Comparison of ENCODE assay signal across 10 cellular contexts in the genomic region with DNA sequence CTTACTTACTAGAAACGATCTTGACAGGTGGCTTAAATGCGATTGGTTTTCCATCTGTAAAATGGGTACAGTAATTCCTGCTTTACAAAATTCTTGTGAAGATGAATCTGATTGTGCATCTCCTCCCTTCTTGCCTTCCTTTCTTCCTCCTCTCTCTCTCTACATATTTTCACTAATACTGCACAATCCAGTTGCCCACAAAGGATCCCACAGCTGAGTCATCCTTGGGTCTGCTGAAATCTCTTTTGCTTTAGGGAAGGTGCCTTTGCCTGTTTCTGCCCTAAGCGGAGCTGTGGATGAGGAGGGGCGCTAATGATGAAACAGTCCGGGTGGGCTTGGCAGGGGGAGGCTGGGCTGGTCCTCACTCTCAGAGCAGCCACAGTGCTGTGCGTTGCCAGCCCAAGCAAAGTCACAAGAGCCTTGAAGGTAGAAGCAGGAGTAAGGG. TPM values are rescaled to one million over a fixed set of nuclear protein-coding genes. Genes with fewer than 3 reads are reported as not detected.
DNase-seq lines count a peak whose midpoint lies in the region; ATAC-seq and TF ChIP-seq lines count a peak whose summit lies in the region.
"Had no signal": no experiment of that assay in that cellular context is flagged by ENCODE, and none has a peak within 500 bp of the region (broad histone marks: within the 10 kb centered on the region; RNA-seq: fewer than 3 reads in every experiment).

No MANE protein-coding gene starts in this region.

- no peaks in the 10 kb centered on the region for H3K27me3 Mint-ChIP-seq in MCF 10A (ENCODE audit: insufficient read depth, unreplicated experiment)

- DNase-seq in ACHN (peak; percentile 91), LHCN-M2 (ENCODE audit: low read depth) (peak; percentile 96), MCF 10A (ENCODE audit: unreplicated experiment) (peak; percentile 92), mesenteric fat pad (ENCODE audit: low spot score) (peak; percentile 88), NCI-H2081 (lab: John Stamatoyannopoulos, UW) (no peak), pons (ENCODE audit: low spot score) (no peak), NCI-H345 (lab: John Stamatoyannopoulos, UW) (no peak)
- DNase-seq: T-helper 9 cell had no signal

- no peak for TF ChIP-seq CTCF in MCF 10A (IDR thresholded peaks at IDR 0.05; ENCODE audit: unreplicated experiment)

- H3K27ac Mint-ChIP-seq in MCF 10A (ENCODE audit: low read depth, unreplicated experiment), result peak overlapping the region; percentile 53
- H3K27ac Mint-ChIP-seq: activated naive CD4-positive, alpha-beta T cell treated with anti-CD3 and anti-CD28 coated beads, Interleukin-2, amount 50 U/mL, for 24 hours had no signal

- no TSS peak for BruUV-seq in MCF 10A (replicated peaks; lab: Mats Ljungman, UMichigan)

- CTCF ChIA-PET in MCF 10A (lab: Yijun Ruan, JAX), result interaction anchor here (0.5 to 1.2 kb wide), 6 partner anchors 9 to 149 kb away, joined by 3 to 5 read pairs (median 4); no protein-coding TSS in a partner anchor

- no peaks in the 10 kb centered on the region for H3K9me3 Mint-ChIP-seq in MCF 10A (ENCODE audit: unreplicated experiment)
- H3K9me3 Mint-ChIP-seq: activated naive CD4-positive, alpha-beta T cell treated with anti-CD3 and anti-CD28 coated beads, Interleukin-2, amount 50 U/mL, for 24 hours had no signal

- H3K4me3 Mint-ChIP-seq in MCF 10A (ENCODE audit: unreplicated experiment), result peak overlapping the region; percentile 3
- H3K4me3 Mint-ChIP-seq: activated naive CD4-positive, alpha-beta T cell treated with anti-CD3 and anti-CD28 coated beads, Interleukin-2, amount 50 U/mL, for 24 hours had no signal

- no peak for ATAC-seq in HG03378 (IDR thresholded peaks at IDR 0.05; ENCODE audit: unreplicated experiment)

- intact Hi-C loops in MCF 10A (cut with micrococcal nuclease), result no loop called here

- H3K36me3 Mint-ChIP-seq in MCF 10A (ENCODE audit: insufficient read depth, unreplicated experiment), result no peaks in the 10 kb centered on the region
- H3K36me3 Mint-ChIP-seq: activated naive CD4-positive, alpha-beta T cell treated with anti-CD3 and anti-CD28 coated beads, Interleukin-2, amount 50 U/mL, for 24 hours had no signal

- POLR2A ChIA-PET in MCF 10A (lab: Yijun Ruan, JAX), result interaction anchor here (0.7 to 4.9 kb wide), 16 partner anchors 12 to 384 kb away, joined by 3 to 95 read pairs (median 10); partner anchors contain the start of genes AMOTL2, ANAPC13 and CEP63

- peaks cover 78% of the 10 kb centered on the region for H3K4me1 Mint-ChIP-seq in MCF 10A (ENCODE audit: insufficient read depth, unreplicated experiment)
- H3K4me1 Mint-ChIP-seq: activated naive CD4-positive, alpha-beta T cell treated with anti-CD3 and anti-CD28 coated beads, Interleukin-2, amount 50 U/mL, for 24 hours had no signal

- in situ Hi-C loops in ACHN (cut with HindIII; ENCODE audit: low pct_ligation_motif_present, low pct_unique_long_range_greater_than_20kb, low sequenced_read_pairs), result no loop called here

RNA-seq across cellular contexts. Expression of gene AMOTL2, which starts 46.1 kb away (rescaled TPM):
- total RNA-seq in LHCN-M2 (2014; rRNA removed), result 72.0 and 82.3 TPM in 2 replicates
- 79.6 TPM for polyA plus RNA-seq in LHCN-M2 (2012)
- total RNA-seq in MCF 10A (2022), result 92.6 and 137 TPM in 2 replicates
- total RNA-seq in mesenteric fat pad, result 272 TPM

Comparison
In these comparisons a context has a peak if more than half of its experiments do, and no peak if none do; other contexts are left out.
1. DNase-seq: peak in ACHN (single experiment), LHCN-M2 (single experiment), MCF 10A (single experiment) and mesenteric fat pad (single experiment); none in NCI-H2081 (0 of 2), pons (single experiment) and NCI-H345 (single experiment).